ENCODE assay signal across 8 cellular contexts in genomic region chr16:82011199-82011641, GRCh38. TPM values are rescaled to one million over a fixed set of nuclear protein-coding genes. Genes with fewer than 3 reads are reported as not detected.
DNase-seq lines count a peak whose midpoint lies in the region; ATAC-seq and TF ChIP-seq lines count a peak whose summit lies in the region.

A gene with protein sequence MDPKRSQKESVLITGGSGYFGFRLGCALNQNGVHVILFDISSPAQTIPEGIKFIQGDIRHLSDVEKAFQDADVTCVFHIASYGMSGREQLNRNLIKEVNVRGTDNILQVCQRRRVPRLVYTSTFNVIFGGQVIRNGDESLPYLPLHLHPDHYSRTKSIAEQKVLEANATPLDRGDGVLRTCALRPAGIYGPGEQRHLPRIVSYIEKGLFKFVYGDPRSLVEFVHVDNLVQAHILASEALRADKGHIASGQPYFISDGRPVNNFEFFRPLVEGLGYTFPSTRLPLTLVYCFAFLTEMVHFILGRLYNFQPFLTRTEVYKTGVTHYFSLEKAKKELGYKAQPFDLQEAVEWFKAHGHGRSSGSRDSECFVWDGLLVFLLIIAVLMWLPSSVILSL (minus strand): TSS chr16:82011470. CDS start chr16:82000858, 10,612 bp downstream.

- no peaks in the 10 kb centered on the region for H3K36me3 ChIP-seq in right atrium auricular region

- H3K27ac ChIP-seq in right atrium auricular region = no peak within 1 kb of the TSS

- peaks cover 23% of the 10 kb centered on the region for H3K27me3 Mint-ChIP-seq in activated T-cell treated with anti-CD3 and anti-CD28 coated beads, Interleukin-2, amount 50 U/mL, for 24 hours

- H3K27ac Mint-ChIP-seq in activated T-cell treated with anti-CD3 and anti-CD28 coated beads, Interleukin-2, amount 50 U/mL, for 24 hours = peak within 1 kb of the TSS; percentile 90

- peaks cover 32% of the 10 kb centered on the region for H3K4me1 Mint-ChIP-seq in activated T-cell treated with anti-CD3 and anti-CD28 coated beads, Interleukin-2, amount 50 U/mL, for 24 hours (ENCODE audit: low read depth)

- peak; percentile 58 for DNase-seq in GM12864 (ENCODE audit: low read depth)
- DNase-seq in NCI-H2227 treated with DMSO at 0.1 percent for 48 hours (lab: John Stamatoyannopoulos, UW) = peak; percentile 26
- DNase-seq in activated T-cell treated with anti-CD3 and anti-CD28 coated beads, Interleukin-2, amount 50 U/mL, for 24 hours = peak; percentile 78
- DNase-seq in right atrium auricular region (ENCODE audit: low spot score) = no peak
- DNase-seq in stimulated activated CD4-positive, alpha-beta T cell treated with anti-CD3 and anti-CD28 coated beads, TNF-alpha, amount 100 ng/mL, for 4 hours (ENCODE audit: low read depth in 3 of 3) = peak; percentile 13 to 40 (median 39)
- no peak for DNase-seq in NAMALWA (ENCODE audit: low spot score)

- H3K4me1 ChIP-seq in right atrium auricular region = no peaks in the 10 kb centered on the region

- H3K36me3 Mint-ChIP-seq in activated T-cell treated with anti-CD3 and anti-CD28 coated beads, Interleukin-2, amount 50 U/mL, for 24 hours (ENCODE audit: low read depth) = peaks cover 43% of the 10 kb centered on the region

- H3K9me3 ChIP-seq in right atrium auricular region = peaks cover 7 to 25% of the 10 kb centered on the region in 2 donors

- ATAC-seq in HG02763 (IDR thresholded peaks at IDR 0.05; ENCODE audit: unreplicated experiment) (peak; percentile 90), GM21717 (IDR thresholded peaks at IDR 0.05; ENCODE audit: unreplicated experiment) (no peak)

- peaks cover 28% of the 10 kb centered on the region for H3K9me3 Mint-ChIP-seq in activated T-cell treated with anti-CD3 and anti-CD28 coated beads, Interleukin-2, amount 50 U/mL, for 24 hours

- H3K27me3 ChIP-seq in right atrium auricular region = no peaks in the 10 kb centered on the region

- peak within 1 kb of the TSS; percentile 84 for H3K4me3 Mint-ChIP-seq in activated T-cell treated with anti-CD3 and anti-CD28 coated beads, Interleukin-2, amount 50 U/mL, for 24 hours

- no peak for TF ChIP-seq CTCF in GM12864 (IDR thresholded peaks at IDR 0.05; ENCODE audit: low read depth, low read length, missing control alignments)
- TF ChIP-seq CTCF in right atrium auricular region (IDR thresholded peaks at IDR 0.05) = no peak

- H3K4me3 ChIP-seq in GM12864 (ENCODE audit: low read depth, low read length) (peak within 1 kb of the TSS; percentile 78), right atrium auricular region (peak within 1 kb of the TSS; percentile 39 to 41)

RNA-seq across cellular contexts. Expression of the gene that starts here (rescaled TPM):
- total RNA-seq in right atrium auricular region = under 1 TPM; 0.11 to 0.90 TPM

Comparison
In these comparisons a context has a peak if more than half of its experiments do, and no peak if none do; other contexts are left out.
1. DNase-seq: peak in GM12864 (single experiment), NCI-H2227 treated with DMSO at 0.1 percent for 48 hours (single experiment), activated T-cell treated with anti-CD3 and anti-CD28 coated beads, Interleukin-2, amount 50 U/mL, for 24 hours (single experiment) and stimulated activated CD4-positive, alpha-beta T cell treated with anti-CD3 and anti-CD28 coated beads, TNF-alpha, amount 100 ng/mL, for 4 hours (3 of 3); none in right atrium auricular region (single experiment) and NAMALWA (single experiment).